9 cellular contexts compared by ENCODE assay signal in genomic region chr9:134778841-134779411, GRCh38.
DNase-seq lines count a peak whose midpoint lies in the region; ATAC-seq, FAIRE-seq and TF ChIP-seq lines count a peak whose summit lies in the region.
"Had no signal": no experiment of that assay in that cellular context is flagged by ENCODE, and none has a peak within 500 bp of the region (broad histone marks: within the 10 kb centered on the region; RNA-seq: fewer than 3 reads in every experiment).

No MANE protein-coding gene starts in this region.

- no peak overlapping the region for H3K9ac ChIP-seq in endothelial cell of umbilical vein (replicated peaks; ENCODE audit: extremely low read depth, insufficient read depth, low read length)

- H3K4me1 Mint-ChIP-seq in nephron (peaks cover 20% of the 10 kb centered on the region), CD14-positive monocyte (no peaks in the 10 kb centered on the region)

- H2AFZ ChIP-seq in endothelial cell of umbilical vein (ENCODE audit: low read depth, low read length) = no peak overlapping the region

- H3K4me3 ChIP-seq in GM12865 (ENCODE audit: low read depth, low read length) (no peak overlapping the region), endothelial cell of umbilical vein (replicated peaks in 1 of 3; ENCODE audit: insufficient read depth in 1 of 3, low read depth in 1 of 3, low read length in 3 of 3) (no peak overlapping the region)
- H3K4me3 ChIP-seq: skin epidermis had no signal

- TF ChIP-seq CTCF in GM12865 (IDR thresholded peaks at IDR 0.05; ENCODE audit: insufficient read depth, low read depth, low read length, missing control alignments) (peak; percentile 49), endothelial cell of umbilical vein (IDR thresholded peaks at IDR 0.05; ENCODE audit: extremely low read depth in 1 of 2, insufficient read depth in 1 of 2, low read depth in 1 of 2, low read length in 2 of 2) (peak; percentile 68 to 83), nephron (IDR thresholded peaks at IDR 0.05; ENCODE audit: unreplicated experiment in 3 of 3) (peak; percentile 46 to 59 (median 57)), CD14-positive monocyte (IDR thresholded peaks at IDR 0.05) (no peak)

- no peaks in the 10 kb centered on the region for H4K20me1 ChIP-seq in endothelial cell of umbilical vein (replicated peaks; ENCODE audit: control insufficient read depth, extremely low read depth, insufficient read depth, low read length)

- H3K27me3 Mint-ChIP-seq in nephron (ENCODE audit: low read depth) = no peaks in the 10 kb centered on the region
- H3K27me3 Mint-ChIP-seq in CD14-positive monocyte (ENCODE audit: low read depth in 3 of 3) = peaks cover 8 to 30% (median 10%) of the 10 kb centered on the region in 3 donors

- H3K4me3 Mint-ChIP-seq in nephron = no peak overlapping the region
- H3K4me3 Mint-ChIP-seq in CD14-positive monocyte = no peak overlapping the region

- no peak for ATAC-seq in HG03039 (IDR thresholded peaks at IDR 0.05; ENCODE audit: unreplicated experiment)

- no peak overlapping the region for H3K4me2 ChIP-seq in endothelial cell of umbilical vein (ENCODE audit: insufficient read depth, low read length)

- dilution Hi-C loops in endothelial cell of umbilical vein (cut with MboI; ENCODE audit: extremely low pct_ligation_motif_present, low sequenced_read_pairs) = no loop called here

- H3K27ac Mint-ChIP-seq in nephron = no peak overlapping the region
- no peak overlapping the region for H3K27ac Mint-ChIP-seq in CD14-positive monocyte

- BruUV-seq in endothelial cell of umbilical vein (replicated peaks; lab: Mats Ljungman, UMichigan) = no TSS peak

- H3K36me3 ChIP-seq in endothelial cell of umbilical vein (ENCODE audit: control insufficient read depth in 2 of 2, extremely low read depth in 1 of 2, insufficient read depth in 2 of 2, low read length in 2 of 2) = peaks cover 0 to 29% of the 10 kb centered on the region in 2 experiments

- no peaks in the 10 kb centered on the region for H3K9me1 ChIP-seq in endothelial cell of umbilical vein (replicated peaks; ENCODE audit: control insufficient read depth, extremely low read depth, insufficient read depth, low read length)

- no peaks in the 10 kb centered on the region for H3K27me3 ChIP-seq in endothelial cell of umbilical vein (ENCODE audit: control insufficient read depth in 2 of 2, insufficient read depth in 2 of 2, low read length in 2 of 2)

- POLR2A ChIA-PET in endothelial cell of umbilical vein (lab: Charles Lee) = no interaction called here

- CTCF ChIA-PET in endothelial cell of umbilical vein (lab: Charles Lee) = interaction anchor here (0.6 to 2.1 kb wide), 15 partner anchors 9 to 634 kb away, joined by 3 to 8 read pairs (median 4); no protein-coding TSS in a partner anchor

- intact Hi-C loops in endothelial cell of umbilical vein (cut with micrococcal nuclease) (loop anchor here (1.0 to 10.0 kb wide), 4 partner anchors 204 to 633 kb away; partner anchors contain the start of gene OLFM1), CD14-positive monocyte (cut with micrococcal nuclease) (no loop called here)

- DNase-seq in GM12865 (ENCODE audit: low read depth) (peak; percentile 46), NCI-H82 (lab: John Stamatoyannopoulos, UW) (peak; percentile 87), endothelial cell of umbilical vein (ENCODE audit: low read depth, low spot score) (peak; percentile 49), CD14-positive monocyte (ENCODE audit: low spot score) (no peak)
- no peak for DNase-seq in activated T-cell treated with anti-CD3 and anti-CD28 coated beads, Interleukin-2, amount 50 U/mL, for 48 hours

- H3K9me3 Mint-ChIP-seq in nephron (no peaks in the 10 kb centered on the region), CD14-positive monocyte (no peaks in the 10 kb centered on the region)

- FAIRE-seq in endothelial cell of umbilical vein (lab: Jason Lieb, UNC) = peak; percentile 78
- FAIRE-seq: TTC549 had no signal

- H3K36me3 Mint-ChIP-seq in nephron (ENCODE audit: low read depth) (no peaks in the 10 kb centered on the region), CD14-positive monocyte (no peaks in the 10 kb centered on the region)

- no peaks in the 10 kb centered on the region for H3K79me2 ChIP-seq in endothelial cell of umbilical vein (ENCODE audit: control insufficient read depth, insufficient read depth, low read length)

- TF ChIP-seq POLR2A in endothelial cell of umbilical vein (IDR thresholded peaks at IDR 0.05; ENCODE audit: low read depth, low read length) = no peak

- H3K27ac ChIP-seq in endothelial cell of umbilical vein (ENCODE audit: insufficient read depth, low read depth, low read length) = no peak overlapping the region
- H3K27ac ChIP-seq: skin epidermis had no signal

- H3K4me1 ChIP-seq in endothelial cell of umbilical vein (ENCODE audit: control insufficient read depth, extremely low read depth, insufficient read depth, low read length) = no peaks in the 10 kb centered on the region

- no peaks in the 10 kb centered on the region for H3K9me3 ChIP-seq in endothelial cell of umbilical vein (replicated peaks; ENCODE audit: control insufficient read depth, insufficient read depth, low read length)

TF ChIP-seq in endothelial cell of umbilical vein, 7 proteins besides CTCF, POLR2A, EP300 and RAD21:
- TF ChIP-seq MYC (IDR thresholded peaks at IDR 0.05; ENCODE audit: low read depth, low read length) (no peak), JUN (IDR thresholded peaks at IDR 0.05; ENCODE audit: borderline replicate concordance, insufficient read depth, insufficient read length, low read depth) (no peak), MAX (IDR thresholded peaks at IDR 0.05; ENCODE audit: insufficient read depth, insufficient read length) (no peak), FOS (IDR thresholded peaks at IDR 0.05; ENCODE audit: borderline replicate concordance, insufficient read depth, low read length) (no peak), GATA2 (IDR thresholded peaks at IDR 0.05; ENCODE audit: insufficient read depth, insufficient read length, low read depth, low read length) (no peak), POLR2AphosphoS5 (IDR thresholded peaks at IDR 0.05; ENCODE audit: insufficient read depth, low read depth, low read length) (no peak), EZH2 (IDR thresholded peaks at IDR 0.05; ENCODE audit: borderline replicate concordance, low read depth, low read length, severe bottlenecking) (no peak)

Comparison
In these comparisons a context has a peak if more than half of its experiments do, and no peak if none do; other contexts are left out.
1. DNase-seq: peak in GM12865 (single experiment), NCI-H82 (single experiment) and endothelial cell of umbilical vein (single experiment); none in activated T-cell treated with anti-CD3 and anti-CD28 coated beads, Interleukin-2, amount 50 U/mL, for 48 hours (0 of 2) and CD14-positive monocyte (single experiment).